Comparison of ENCODE assay signal across 17 cellular contexts in the genomic region with DNA sequence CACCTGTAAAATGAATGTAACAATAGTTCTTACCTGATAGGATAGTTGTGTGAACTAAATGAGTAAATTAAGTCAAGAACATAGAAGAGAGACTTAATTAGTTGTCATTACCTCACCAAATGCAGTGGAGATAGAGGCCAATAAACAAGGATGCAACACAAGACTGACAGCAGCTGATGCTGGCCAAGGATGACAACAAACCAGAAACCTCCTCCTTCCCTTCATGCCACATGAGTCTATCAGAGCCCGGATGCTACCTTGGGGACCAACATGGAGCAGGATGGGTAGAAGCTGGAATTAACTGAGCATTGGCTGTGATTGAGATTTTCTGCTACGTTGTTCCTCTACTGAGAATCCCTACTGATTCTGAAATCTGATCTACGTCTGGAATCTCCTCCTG. TPM values are rescaled to one million over a fixed set of nuclear protein-coding genes. Genes with fewer than 3 reads are reported as not detected.
DNase-seq lines count a peak whose midpoint lies in the region; TF ChIP-seq lines count a peak whose summit lies in the region.
"Had no signal": no experiment of that assay in that cellular context is flagged by ENCODE, and none has a peak within 500 bp of the region (broad histone marks: within the 10 kb centered on the region; RNA-seq: fewer than 3 reads in every experiment).

No MANE protein-coding gene starts in this region.

- H3K27ac Mint-ChIP-seq in endodermal cell = no peak overlapping the region
- H3K27ac Mint-ChIP-seq: B cell; CD8-positive, alpha-beta T cell had no signal

- no peaks in the 10 kb centered on the region for H3K27me3 Mint-ChIP-seq in endodermal cell (ENCODE audit: insufficient read depth)
- H3K27me3 Mint-ChIP-seq: B cell had no signal

- no peak overlapping the region for H3K4me3 ChIP-seq in endodermal cell (ENCODE audit: low read length)
- H3K4me3 ChIP-seq: BLaER1 treated with 17β-estradiol and CSF1 and Interleukin-3, amounts not matched to agents 10 nM and 100 nM had no signal

- H3K27ac ChIP-seq in endodermal cell (ENCODE audit: low read depth, low read length) = no peak overlapping the region
- H3K27ac ChIP-seq: BLaER1 treated with 17β-estradiol and CSF1 and Interleukin-3, amounts not matched to agents 10 nM and 100 nM had no signal

- no peaks in the 10 kb centered on the region for H3K9me3 ChIP-seq in endodermal cell (ENCODE audit: control insufficient read depth, low read length)
- H3K9me3 ChIP-seq: BLaER1 treated with 17β-estradiol and CSF1 and Interleukin-3, amounts not matched to agents 10 nM and 100 nM had no signal

- H3K27me3 ChIP-seq in endodermal cell (ENCODE audit: control insufficient read depth, insufficient read depth, low read length, poor library complexity, severe bottlenecking) = no peaks in the 10 kb centered on the region
- H3K27me3 ChIP-seq: BLaER1 treated with 17β-estradiol and CSF1 and Interleukin-3, amounts not matched to agents 10 nM and 100 nM had no signal

- no peaks in the 10 kb centered on the region for H3K36me3 Mint-ChIP-seq in endodermal cell (ENCODE audit: low read depth)
- H3K36me3 Mint-ChIP-seq: CD8-positive, alpha-beta T cell had no signal

- no peaks in the 10 kb centered on the region for H3K36me3 ChIP-seq in endodermal cell (ENCODE audit: control insufficient read depth, insufficient read depth, low read length)
- H3K36me3 ChIP-seq: BLaER1 treated with 17β-estradiol and CSF1 and Interleukin-3, amounts not matched to agents 10 nM and 100 nM had no signal

- in situ Hi-C loops in ACHN (cut with HindIII; ENCODE audit: low pct_ligation_motif_present, low pct_unique_long_range_greater_than_20kb, low sequenced_read_pairs) = no loop called here

- H3K4me1 ChIP-seq in endodermal cell (ENCODE audit: control insufficient read depth, insufficient read depth, low read length) = no peaks in the 10 kb centered on the region
- H3K4me1 ChIP-seq: BLaER1 treated with 17β-estradiol and CSF1 and Interleukin-3, amounts not matched to agents 10 nM and 100 nM had no signal

- DNase-seq in NCI-H2171 treated with DMSO at 0.1 percent for 48 hours (lab: John Stamatoyannopoulos, UW) = peak; percentile 72
- DNase-seq in NCI-H2171 (lab: John Stamatoyannopoulos, UW) = no peak
- DNase-seq in NCI-H69 (lab: John Stamatoyannopoulos, UW) = peak; percentile 69
- peak; percentile 31 for DNase-seq in endodermal cell
- no peak for DNase-seq in pons (ENCODE audit: low spot score)
- DNase-seq in activated CD4-positive, alpha-beta T cell treated with anti-CD3 and anti-CD28 coated beads, Interleukin-2, amount 50 U/mL, for 4 hours = no peak
- DNase-seq in ACHN = no peak
- DNase-seq in DMS 273 treated with DMSO at 0.1 percent for 48 hours (lab: John Stamatoyannopoulos, UW) = no peak
- DNase-seq: 8988T; Calu3; CD8-positive, alpha-beta T cell; GF-D8; GOT3; H9; IMR-90 had no signal

- H3K9ac ChIP-seq in endodermal cell (ENCODE audit: extremely low read depth, low read length, poor library complexity, severe bottlenecking) = no peak overlapping the region
- H3K9ac ChIP-seq: BLaER1 treated with 17β-estradiol and CSF1 and Interleukin-3, amounts not matched to agents 10 nM and 100 nM had no signal

- TF ChIP-seq CTCF in endodermal cell (conservative IDR thresholded peaks at IDR 0.05) = no peak

- peaks cover 4% of the 10 kb centered on the region for H3K4me1 Mint-ChIP-seq in endodermal cell
- H3K4me1 Mint-ChIP-seq: B cell had no signal

- 76 to 86% methylated on average over 3 of the region's 3 CpGs for WGBS in endodermal cell (ENCODE audit: insufficient coverage in 1 of 2, insufficient read length in 1 of 2), 2 experiments

- H3K4me3 Mint-ChIP-seq in endodermal cell = no peak overlapping the region
- H3K4me3 Mint-ChIP-seq: B cell; CD8-positive, alpha-beta T cell; H9 had no signal

- H3K9me3 Mint-ChIP-seq in endodermal cell = no peaks in the 10 kb centered on the region
- H3K9me3 Mint-ChIP-seq: CD8-positive, alpha-beta T cell; H9 had no signal

RNA-seq across cellular contexts. Expression of a gene that starts 30.3 kb away (rescaled TPM):
- 10 to 100 TPM; 42.5 to 55.8 TPM for total RNA-seq in endodermal cell
- polyA plus RNA-seq in endodermal cell (2013, experiment 1 of 2) = 56.7 TPM
- 61.8 TPM for polyA plus RNA-seq in endodermal cell (2013, experiment 2 of 2)

Comparison
In these comparisons a context has a peak if more than half of its experiments do, and no peak if none do; other contexts are left out.
1. DNase-seq: peak in NCI-H2171 treated with DMSO at 0.1 percent for 48 hours (single experiment), NCI-H69 (single experiment) and endodermal cell (single experiment); none in NCI-H2171 (single experiment), pons (single experiment), activated CD4-positive, alpha-beta T cell treated with anti-CD3 and anti-CD28 coated beads, Interleukin-2, amount 50 U/mL, for 4 hours (0 of 2), ACHN (single experiment) and DMS 273 treated with DMSO at 0.1 percent for 48 hours (single experiment).